In genomic region chr1:5508669-5509330, GRCh38 we compare ENCODE assay signal across 18 cellular contexts.
"Had no signal": no experiment of that assay in that cellular context is flagged by ENCODE, and none has a peak within 500 bp of the region (broad histone marks: within the 10 kb centered on the region; RNA-seq: fewer than 3 reads in every experiment).

No MANE protein-coding gene starts in this region.

- H3K27me3 ChIP-seq: right lobe of liver, upper lobe of left lung had no signal

- H3K27ac ChIP-seq: epithelial cell of prostate, esophagus squamous epithelium, parathyroid adenoma, psoas muscle, right lobe of liver, spleen, tibial artery, upper lobe of left lung had no signal

- H3K4me3 ChIP-seq: esophagus squamous epithelium, psoas muscle, right lobe of liver, spleen, tibial artery, upper lobe of left lung had no signal

- H3K9me3 ChIP-seq: esophagus squamous epithelium, psoas muscle, right lobe of liver, spleen, tibial artery, upper lobe of left lung had no signal

- DNase-seq: effector memory CD4-positive, alpha-beta T cell; esophagus squamous epithelium; foreskin fibroblast; kidney glomerular epithelial cell; mammary epithelial cell; midbrain; naive B cell; psoas muscle; retina; right lobe of liver; spleen; stimulated activated CD4-positive, alpha-beta T cell treated with anti-CD3 and anti-CD28 coated beads, Interleukin-15, amount 100 ng/mL, for 24 hours; stimulated activated CD4-positive, alpha-beta T cell treated with anti-CD3 and anti-CD28 coated beads, Interleukin-1b, Interleukin-23, amount 100 ng/mL, for 48 hours; stimulated activated CD4-positive, alpha-beta T cell treated with anti-CD3 and anti-CD28 coated beads, Interleukin-4, amount 100 ng/mL, for 24 hours; upper lobe of left lung had no signal

- H3K4me1 ChIP-seq: parathyroid adenoma, psoas muscle had no signal

- H3K9ac ChIP-seq: parathyroid adenoma had no signal

- H3K36me3 ChIP-seq: esophagus squamous epithelium, right lobe of liver, spleen, tibial artery, upper lobe of left lung had no signal

- H3K79me2 ChIP-seq: parathyroid adenoma had no signal
